In the genomic region with DNA sequence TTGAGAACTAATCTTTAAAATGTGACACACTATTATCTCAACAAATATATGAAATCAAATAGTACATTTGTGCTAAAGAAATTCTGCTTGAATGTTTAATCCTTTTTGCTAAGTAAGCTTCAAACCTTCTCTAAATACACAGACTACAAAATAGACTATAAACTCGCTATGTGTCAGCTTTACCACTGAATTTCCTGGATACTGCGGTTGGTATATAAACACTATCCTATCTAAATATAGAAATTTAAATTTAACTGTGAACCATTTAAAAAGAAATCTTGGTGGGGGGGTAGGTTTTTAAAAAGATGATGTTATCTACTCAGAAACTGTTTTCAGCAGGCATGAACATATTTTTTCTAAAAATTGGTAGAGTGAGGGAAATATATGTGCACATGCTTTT, we compare ENCODE assay signal across 13 cellular contexts.
DNase-seq lines count a peak whose midpoint lies in the region; ATAC-seq and TF ChIP-seq lines count a peak whose summit lies in the region.
"Had no signal": no experiment of that assay in that cellular context is flagged by ENCODE, and none has a peak within 500 bp of the region (broad histone marks: within the 10 kb centered on the region; RNA-seq: fewer than 3 reads in every experiment).

No MANE protein-coding gene starts in this region.

- POLR2A ChIA-PET in activated naive CD8-positive, alpha-beta T cell treated with anti-CD3 and anti-CD28 coated beads, Interleukin-2, amount 10 ng/mL, durations not matched to agents 7 days and 5 days (lab: Charles Lee), result interaction anchor here (1.0 kb wide), 1 partner anchor 21 kb away, joined by 3 read pairs; no protein-coding TSS in a partner anchor

- peak; percentile 91 for ATAC-seq in activated naive CD8-positive, alpha-beta T cell treated with anti-CD3 and anti-CD28 coated beads, Interleukin-2, amount 10 ng/mL, durations not matched to agents 7 days and 5 days (ENCODE audit: low read depth)
- ATAC-seq in natural killer cell, result peak; percentile 46 to 76 (median 76)
- no peak for ATAC-seq in HG03095 (IDR thresholded peaks at IDR 0.05; ENCODE audit: unreplicated experiment)
- ATAC-seq in HG02885 (IDR thresholded peaks at IDR 0.05; ENCODE audit: poor library complexity, unreplicated experiment), result no peak
- ATAC-seq: WTC11 had no signal

- DNase-seq in EH (ENCODE audit: low read depth) (peak; percentile 66), LHCN-M2 (ENCODE audit: low read depth) (peak; percentile 28), natural killer cell (no peak), NCI-H2227 (lab: John Stamatoyannopoulos, UW; ENCODE audit: unreplicated experiment) (no peak)
- no peak for DNase-seq in activated naive CD8-positive, alpha-beta T cell treated with anti-CD3 and anti-CD28 coated beads, Interleukin-2, amount 10 ng/mL, durations not matched to agents 7 days and 5 days
- DNase-seq: H9, hippocampal formation, NCI-H1436, NCI-H526, SIG-M5 had no signal

- no peaks in the 10 kb centered on the region for H3K27me3 Mint-ChIP-seq in activated naive CD8-positive, alpha-beta T cell treated with anti-CD3 and anti-CD28 coated beads, Interleukin-2, amount 10 ng/mL, durations not matched to agents 7 days and 5 days
- H3K27me3 Mint-ChIP-seq in natural killer cell (ENCODE audit: low read depth in 2 of 2), result no peaks in the 10 kb centered on the region

- peaks cover 18% of the 10 kb centered on the region for H3K4me1 Mint-ChIP-seq in activated naive CD8-positive, alpha-beta T cell treated with anti-CD3 and anti-CD28 coated beads, Interleukin-2, amount 10 ng/mL, durations not matched to agents 7 days and 5 days
- peaks cover 16 to 20% of the 10 kb centered on the region in 2 donors for H3K4me1 Mint-ChIP-seq in natural killer cell
- H3K4me1 Mint-ChIP-seq: WTC11 had no signal

- TF ChIP-seq CTCF in natural killer cell (IDR thresholded peaks at IDR 0.05), result no peak

- peak overlapping the region; percentile 4 for H3K4me3 Mint-ChIP-seq in activated naive CD8-positive, alpha-beta T cell treated with anti-CD3 and anti-CD28 coated beads, Interleukin-2, amount 10 ng/mL, durations not matched to agents 7 days and 5 days
- no peak overlapping the region for H3K4me3 Mint-ChIP-seq in natural killer cell
- H3K4me3 Mint-ChIP-seq: H9, WTC11 had no signal

- no peak overlapping the region for H3K27ac Mint-ChIP-seq in activated naive CD8-positive, alpha-beta T cell treated with anti-CD3 and anti-CD28 coated beads, Interleukin-2, amount 10 ng/mL, durations not matched to agents 7 days and 5 days
- H3K27ac Mint-ChIP-seq in natural killer cell, result peak overlapping the region; percentile 37 to 58
- H3K27ac Mint-ChIP-seq: H9, WTC11 had no signal

- H3K9me3 Mint-ChIP-seq in activated naive CD8-positive, alpha-beta T cell treated with anti-CD3 and anti-CD28 coated beads, Interleukin-2, amount 10 ng/mL, durations not matched to agents 7 days and 5 days, result peaks cover 11% of the 10 kb centered on the region
- peaks cover 2 to 3% of the 10 kb centered on the region in 2 donors for H3K9me3 Mint-ChIP-seq in natural killer cell

- intact Hi-C loops in natural killer cell (cut with micrococcal nuclease), result no loop called here

- peaks cover 12% of the 10 kb centered on the region for H3K36me3 Mint-ChIP-seq in activated naive CD8-positive, alpha-beta T cell treated with anti-CD3 and anti-CD28 coated beads, Interleukin-2, amount 10 ng/mL, durations not matched to agents 7 days and 5 days
- H3K36me3 Mint-ChIP-seq in natural killer cell, result peaks cover 7% of the 10 kb centered on the region

Comparison
In these comparisons a context has a peak if more than half of its experiments do, and no peak if none do; other contexts are left out.
1. DNase-seq: peak in EH (single experiment) and LHCN-M2 (single experiment); none in activated naive CD8-positive, alpha-beta T cell treated with anti-CD3 and anti-CD28 coated beads, Interleukin-2, amount 10 ng/mL, durations not matched to agents 7 days and 5 days (single experiment), natural killer cell (single experiment) and NCI-H2227 (single experiment).
2. ATAC-seq: peak in activated naive CD8-positive, alpha-beta T cell treated with anti-CD3 and anti-CD28 coated beads, Interleukin-2, amount 10 ng/mL, durations not matched to agents 7 days and 5 days (single experiment) and natural killer cell (3 of 3); none in HG03095 (single experiment) and HG02885 (single experiment).